8 cellular contexts compared by ENCODE assay signal in genomic region chr9:113739605-113740507, GRCh38.
DNase-seq lines count a peak whose midpoint lies in the region; ATAC-seq, FAIRE-seq and TF ChIP-seq lines count a peak whose summit lies in the region.
"Not testable (repeated sequence)": the region's sequence is repeated elsewhere in the genome, so short reads cannot be mapped to it uniquely, and the experiment has no call there.

No MANE protein-coding gene starts in this region.

- H3K23me2 ChIP-seq in H1 (ENCODE audit: low read depth, low read length) = not testable (repeated sequence)

- H3K18ac ChIP-seq in H1 (ENCODE audit: extremely low read depth, low read length) = not testable (repeated sequence)

- 18% methylated on average over 2 of the region's 2 CpGs for WGBS in GM12878 (ENCODE audit: insufficient coverage, insufficient replicate concordance, low lambda C conversion rate, missing lambda C conversion rate)
- 97% methylated on average over 2 of the region's 2 CpGs; no CpG with 5 or more reads in 1 of the 2 experiments for whole genome bisulfite sequencing in H1 (ENCODE audit: extremely low coverage in 1 of 2, insufficient coverage in 1 of 2, insufficient read length in 1 of 2, insufficient replicate concordance in 2 of 2, low coverage in 1 of 2, low lambda C conversion rate in 2 of 2, missing lambda C conversion rate in 1 of 2), 2 experiments
- WGBS in HepG2 (ENCODE audit: low lambda C conversion rate) = 91% methylated on average over 2 of the region's 2 CpGs
- WGBS in lung, 2 donors = 95 to 96% methylated on average over 2 of the region's 2 CpGs

- RAD21 ChIA-PET in GM12878 (lab: Charles Lee; ENCODE audit: unreplicated experiment) = not testable (repeated sequence)

- not testable (repeated sequence) for H3K4ac ChIP-seq in H1 (replicated peaks; ENCODE audit: insufficient read length, low read depth, low read length)

- H3K4me1 Mint-ChIP-seq in T-helper 17 cell; activated naive CD4-positive, alpha-beta T cell treated with anti-CD3 and anti-CD28 coated beads, Interleukin-2, amount 10 ng/mL, durations not matched to agents 7 days and 5 days; progenitor cell of endocrine pancreas (ENCODE audit: low read depth): not testable (repeated sequence)
- peaks cover 2 to 13% (median 5%) of the 10 kb centered on the region in 3 donors for H3K4me1 Mint-ChIP-seq in naive B cell

- POLR2A ChIA-PET in GM12878 (lab: Charles Lee); H1 (lab: Charles Lee; ENCODE audit: partially characterized antibody); HepG2 (lab: Yijun Ruan, JAX): not testable (repeated sequence)

- not testable (repeated sequence) for H4K8ac ChIP-seq in H1 (ENCODE audit: extremely low read depth, insufficient read depth, low read length)

- H3K4me2 ChIP-seq in GM12878 (ENCODE audit: control insufficient read depth, insufficient read depth); H1 (ENCODE audit: insufficient read depth in 1 of 2, low read depth in 2 of 2, low read length in 2 of 2); HepG2 (ENCODE audit: low read depth, low read length): not testable (repeated sequence)

- TF ChIP-seq POLR2A in GM12878 (IDR thresholded peaks at IDR 0.05; ENCODE audit: low read depth, low read length); H1 (IDR thresholded peaks at IDR 0.05; ENCODE audit: control extremely low read depth in 1 of 2, low read depth in 2 of 2, low read length in 2 of 2); HepG2 (IDR thresholded peaks at IDR 0.05; ENCODE audit: insufficient read depth in 1 of 2, low read depth in 2 of 2, low read length in 2 of 2): not testable (repeated sequence)

- H3K4me3 ChIP-seq in GM12878; H1 (ENCODE audit: extremely low read depth in 1 of 4, insufficient read depth in 2 of 4, low read depth in 3 of 4, low read length in 4 of 4); HepG2 (replicated peaks in 1 of 3; ENCODE audit: insufficient read depth in 1 of 3, low read depth in 2 of 3, low read length in 3 of 3); lung: not testable (repeated sequence)

- CTCF ChIA-PET in activated naive CD4-positive, alpha-beta T cell treated with anti-CD3 and anti-CD28 coated beads, Interleukin-2, amount 10 ng/mL, durations not matched to agents 7 days and 5 days (lab: Charles Lee); GM12878 (lab: Yijun Ruan, JAX); HepG2 (lab: Yijun Ruan, JAX; ENCODE audit: low intra/inter-chr PET ratio, low total read pairs): not testable (repeated sequence)
- CTCF ChIA-PET in H1 (lab: Charles Lee; ENCODE audit: partially characterized antibody) = interaction anchor here (1.4 kb wide), 1 partner anchor 298 kb away, joined by 3 read pairs; no protein-coding TSS in a partner anchor

- H3K56ac ChIP-seq in H1 (replicated peaks; ENCODE audit: insufficient read length, low read depth, low read length) = not testable (repeated sequence)

- H3K4me1 ChIP-seq in GM12878 (ENCODE audit: control insufficient read depth, insufficient read depth, low read length); HepG2 (ENCODE audit: insufficient read depth, low read length); lung (ENCODE audit: control insufficient read depth in 2 of 2, insufficient read depth in 2 of 2, low read length in 2 of 2): not testable (repeated sequence)
- H3K4me1 ChIP-seq in H1 (replicated peaks in 1 of 4; ENCODE audit: control insufficient read depth in 3 of 4, insufficient read depth in 4 of 4, low read length in 3 of 4) = peaks cover 0 to 14% (median 4%) of the 10 kb centered on the region in 4 experiments; a peak in 5 of 7 replicates

- ATAC-seq in T-helper 17 cell; GM12878; HepG2; lung (ENCODE audit: insufficient read depth, low FRiP score); naive B cell (ENCODE audit: low read depth in 2 of 2): not testable (repeated sequence)

- TF ChIP-seq EP300 in GM12878 (IDR thresholded peaks at IDR 0.05; ENCODE audit: borderline replicate concordance in 1 of 2, control insufficient read depth in 1 of 2, low read depth in 2 of 2, low read length in 2 of 2); H1 (IDR thresholded peaks at IDR 0.05; ENCODE audit: borderline replicate concordance in 1 of 2, low read depth in 2 of 2, low read length in 2 of 2); HepG2 (IDR thresholded peaks at IDR 0.05; ENCODE audit: low read depth in 2 of 2, low read length in 2 of 2); HepG2 (CRISPR knock-in tag; IDR thresholded peaks at IDR 0.05; ENCODE audit: borderline replicate concordance): not testable (repeated sequence)

- H2BK20ac ChIP-seq in H1 (ENCODE audit: low read length) = 0 out of 2 replicates have a peak overlapping the region, but pooled peaks have one; percentile 80

- H3K79me2 ChIP-seq in GM12878 (ENCODE audit: control insufficient read depth, insufficient read depth, low read length); H1 (ENCODE audit: control insufficient read depth in 1 of 2, insufficient read depth in 2 of 2, low read length in 2 of 2); HepG2 (ENCODE audit: insufficient read depth, low read length): not testable (repeated sequence)

- in situ Hi-C loops in GM12878 (cut with MboI) = not testable (repeated sequence)
- in situ Hi-C loops in HepG2 (cut with HindIII; ENCODE audit: extremely low pct_ligation_motif_present, low pct_unique_long_range_greater_than_20kb) = loop anchor here (25.0 kb wide), 1 partner anchor 297 kb away; no protein-coding TSS in a partner anchor

- H2AK5ac ChIP-seq in H1 (ENCODE audit: low read depth, low read length) = not testable (repeated sequence)

- not testable (repeated sequence) for H3K4me3 Mint-ChIP-seq in T-helper 17 cell; activated naive CD4-positive, alpha-beta T cell treated with anti-CD3 and anti-CD28 coated beads, Interleukin-2, amount 10 ng/mL, durations not matched to agents 7 days and 5 days; naive B cell; progenitor cell of endocrine pancreas (ENCODE audit: low read depth)

- not testable (repeated sequence) for H3K36me3 Mint-ChIP-seq in T-helper 17 cell (ENCODE audit: low read depth); activated naive CD4-positive, alpha-beta T cell treated with anti-CD3 and anti-CD28 coated beads, Interleukin-2, amount 10 ng/mL, durations not matched to agents 7 days and 5 days; naive B cell; progenitor cell of endocrine pancreas (ENCODE audit: insufficient read depth)

- FAIRE-seq in GM12878 (lab: Jason Lieb, UNC); H1 (lab: Jason Lieb, UNC); HepG2 (lab: Jason Lieb, UNC): not testable (repeated sequence)

- H3K9me3 Mint-ChIP-seq in activated naive CD4-positive, alpha-beta T cell treated with anti-CD3 and anti-CD28 coated beads, Interleukin-2, amount 10 ng/mL, durations not matched to agents 7 days and 5 days; naive B cell; progenitor cell of endocrine pancreas (ENCODE audit: low read depth): not testable (repeated sequence)

- H3K27me3 Mint-ChIP-seq in T-helper 17 cell (peaks cover 13% of the 10 kb centered on the region), naive B cell (peaks cover 19 to 46% (median 31%) of the 10 kb centered on the region in 3 donors), progenitor cell of endocrine pancreas (peaks cover 16% of the 10 kb centered on the region)
- not testable (repeated sequence) for H3K27me3 Mint-ChIP-seq in activated naive CD4-positive, alpha-beta T cell treated with anti-CD3 and anti-CD28 coated beads, Interleukin-2, amount 10 ng/mL, durations not matched to agents 7 days and 5 days

- H3K27me3 ChIP-seq in GM12878 (replicated peaks in 1 of 2; ENCODE audit: control insufficient read depth in 2 of 2, insufficient read depth in 2 of 2, low read length in 1 of 2); H1 (replicated peaks in 1 of 4; ENCODE audit: control insufficient read depth in 3 of 4, extremely low read depth in 1 of 4, insufficient read depth in 3 of 4, low read length in 3 of 4); lung (ENCODE audit: control insufficient read depth, insufficient read depth): not testable (repeated sequence)
- H3K27me3 ChIP-seq in HepG2 (ENCODE audit: control insufficient read depth in 1 of 2, insufficient read depth in 2 of 2, low read length in 2 of 2) = peaks cover 0 to 10% of the 10 kb centered on the region in 2 experiments; a peak in 1 of 5 replicates

- not testable (repeated sequence) for H4K5ac ChIP-seq in H1 (ENCODE audit: insufficient read length, low read depth, low read length)

- not testable (repeated sequence) for H4K91ac ChIP-seq in H1 (replicated peaks; ENCODE audit: insufficient read length, low read length)

- H3K27ac Mint-ChIP-seq in T-helper 17 cell = peak overlapping the region; percentile 42
- H3K27ac Mint-ChIP-seq in activated naive CD4-positive, alpha-beta T cell treated with anti-CD3 and anti-CD28 coated beads, Interleukin-2, amount 10 ng/mL, durations not matched to agents 7 days and 5 days = not testable (repeated sequence)
- peak overlapping the region in 4 of 6 donors; percentile 26 to 99 (median 75) for H3K27ac Mint-ChIP-seq in naive B cell
- H3K27ac Mint-ChIP-seq in progenitor cell of endocrine pancreas = peak overlapping the region; percentile 82

- not testable (repeated sequence) for H3K9me3 ChIP-seq in T-helper 17 cell (ENCODE audit: control insufficient read depth, low read length, poor library complexity, severe bottlenecking); GM12878 (replicated peaks; ENCODE audit: control insufficient read depth, insufficient read depth, low read length); H1 (ENCODE audit: insufficient read depth in 2 of 2, low read depth in 1 of 2, low read length in 1 of 2); HepG2 (ENCODE audit: low read length); lung (ENCODE audit: control insufficient read depth in 2 of 2, insufficient read depth in 1 of 2, low read length in 1 of 2)

- H3K27ac ChIP-seq in GM12878 (ENCODE audit: control insufficient read depth, insufficient read depth); H1 (ENCODE audit: low read depth, low read length); HepG2 (ENCODE audit: extremely low read length, insufficient read depth, low read length); lung (ENCODE audit: low read depth in 1 of 2, low read length in 1 of 2): not testable (repeated sequence)

- H4K20me1 ChIP-seq in GM12878 (ENCODE audit: control insufficient read depth, insufficient read depth); H1 (replicated peaks in 1 of 2; ENCODE audit: control insufficient read depth in 1 of 2, insufficient read depth in 2 of 2, low read length in 2 of 2); HepG2 (ENCODE audit: insufficient read depth, low read length): not testable (repeated sequence)

- H2AFZ ChIP-seq in GM12878 (ENCODE audit: control insufficient read depth, low read depth, low read length); H1 (ENCODE audit: low read length); HepG2 (ENCODE audit: low read length): not testable (repeated sequence)

- H3K9ac ChIP-seq in GM12878 (ENCODE audit: control insufficient read depth, insufficient read depth, low read length); H1 (replicated peaks in 1 of 4; ENCODE audit: extremely low read depth in 1 of 4, low read depth in 3 of 4, low read length in 3 of 4); HepG2 (ENCODE audit: insufficient read depth, low read depth, low read length): not testable (repeated sequence)

- not testable (repeated sequence) for TF ChIP-seq RAD21 in GM12878 (IDR thresholded peaks at IDR 0.05; ENCODE audit: insufficient read depth, low read depth, low read length); H1 (IDR thresholded peaks at IDR 0.05 in 1 of 2, conservative IDR thresholded peaks at IDR 0.05 in 1 of 2; ENCODE audit: low read depth in 2 of 2, low read length in 2 of 2); HepG2 (CRISPR knock-in tag; IDR thresholded peaks at IDR 0.05)

- peak overlapping the region; percentile 50; the same call in 1 of the 2 replicates for H2BK12ac ChIP-seq in H1 (ENCODE audit: low read depth, low read length)

- H2BK120ac ChIP-seq in H1 (replicated peaks; ENCODE audit: low read depth, low read length) = not testable (repeated sequence)

- intact Hi-C loops in GM12878 (cut with micrococcal nuclease; ENCODE audit: unreplicated experiment); HepG2 (cut with micrococcal nuclease; ENCODE audit: unreplicated experiment): not testable (repeated sequence)

- not testable (repeated sequence) for BruUV-seq in GM12878 (replicated peaks; lab: Mats Ljungman, UMichigan); HepG2 (replicated peaks; lab: Mats Ljungman, UMichigan)

- DNase-seq in T-helper 17 cell; GM12878 (ENCODE audit: low read depth, low spot score); HepG2 (ENCODE audit: low spot score); naive B cell; progenitor cell of endocrine pancreas (ENCODE audit: low spot score, unreplicated experiment): not testable (repeated sequence)
- peak; percentile 28 for DNase-seq in activated naive CD4-positive, alpha-beta T cell treated with anti-CD3 and anti-CD28 coated beads, Interleukin-2, amount 10 ng/mL, durations not matched to agents 7 days and 5 days
- DNase-seq in H1 (ENCODE audit: low read depth in 1 of 2, low spot score in 2 of 2) (peak in 1 of 2 experiments; percentile 37), lung (ENCODE audit: low spot score) (peak; percentile 11)

- SMC1A ChIA-PET in GM12878 (lab: Charles Lee; ENCODE audit: uncharacterized antibody, unreplicated experiment) = not testable (repeated sequence)

- not testable (repeated sequence) for TF ChIP-seq CTCF in GM12878 (IDR thresholded peaks at IDR 0.05 in 2 of 3, conservative IDR thresholded peaks at IDR 0.05 in 1 of 3; ENCODE audit: control insufficient read depth in 2 of 3, extremely low read depth in 1 of 3, insufficient read depth in 1 of 3, low read depth in 3 of 3, low read length in 3 of 3); H1 (IDR thresholded peaks at IDR 0.05; ENCODE audit: control extremely low read depth in 1 of 3, insufficient read depth in 1 of 3, low read depth in 1 of 3, low read length in 3 of 3); HepG2 (CRISPR knock-in tag; IDR thresholded peaks at IDR 0.05); lung (IDR thresholded peaks at IDR 0.05; ENCODE audit: control extremely low read depth, extremely low read depth); progenitor cell of endocrine pancreas (IDR thresholded peaks at IDR 0.05; ENCODE audit: unreplicated experiment)

- not testable (repeated sequence) for H3K14ac ChIP-seq in H1 (ENCODE audit: insufficient read length)

- H2BK5ac ChIP-seq in H1 (ENCODE audit: low read depth, low read length) = not testable (repeated sequence)

- not testable (repeated sequence) for H2BK15ac ChIP-seq in H1 (ENCODE audit: low read length)

- H3K36me3 ChIP-seq in GM12878 (ENCODE audit: control insufficient read depth in 2 of 2, insufficient read depth in 2 of 2, low read length in 1 of 2); H1 (ENCODE audit: control insufficient read depth in 2 of 4, insufficient read depth in 4 of 4, low read length in 3 of 4); HepG2 (replicated peaks in 1 of 2; ENCODE audit: control insufficient read depth in 1 of 2, insufficient read depth in 2 of 2, low read length in 2 of 2); lung (ENCODE audit: control insufficient read depth in 2 of 2, insufficient read depth in 2 of 2, low read length in 2 of 2): not testable (repeated sequence)

- not testable (repeated sequence) for H3K23ac ChIP-seq in H1 (ENCODE audit: insufficient read length)

- H3K79me1 ChIP-seq in H1 (ENCODE audit: low read depth, low read length) = not testable (repeated sequence)
